15 cellular contexts compared by ENCODE assay signal in genomic region chr6:129248976-129249375, GRCh38.
"Had no signal": no experiment of that assay in that cellular context is flagged by ENCODE, and none has a peak within 500 bp of the region (broad histone marks: within the 10 kb centered on the region; RNA-seq: fewer than 3 reads in every experiment).

No MANE protein-coding gene starts in this region.

- ATAC-seq: activated CD4-positive, CD25-positive, alpha-beta regulatory T cell treated with anti-CD3 and anti-CD28 coated beads, Interleukin-2, amount 50 U/mL, for 24 hours; activated CD8-positive, alpha-beta T cell treated with anti-CD3 and anti-CD28 coated beads, Interleukin-2, amount 10 ng/mL, durations not matched to agents 7 days and 5 days; activated T-cell treated with anti-CD3 and anti-CD28 coated beads, Interleukin-2, amount 50 U/mL, for 4 hours; body of pancreas; esophagus mucosa; gastrocnemius medialis; left colon; psoas muscle; stimulated activated naive B cell treated with anti-CD40 and anti-IgM and Interleukin-4, amounts not matched to agents 10 μg/mL and 1 μg/mL and 100 μg/mL, for 72 hours; upper lobe of right lung had no signal

- DNase-seq: activated CD4-positive, alpha-beta T cell treated with anti-CD3 and anti-CD28 coated beads, Interleukin-2, amount 10 ng/mL, durations not matched to agents 7 days and 5 days; activated CD8-positive, alpha-beta T cell treated with anti-CD3 and anti-CD28 coated beads, Interleukin-2, amount 10 ng/mL, durations not matched to agents 7 days and 5 days; activated naive CD4-positive, alpha-beta T cell treated with anti-CD3 and anti-CD28 coated beads for 36 hours; activated T-cell treated with anti-CD3 and anti-CD28 coated beads, Interleukin-2, amount 50 U/mL, for 4 hours; body of pancreas; gastrocnemius medialis; immature natural killer cell; left colon; ovary; psoas muscle; stimulated activated naive B cell treated with anti-CD40 and anti-IgM and Interleukin-4, amounts not matched to agents 10 μg/mL and 1 μg/mL and 100 μg/mL, for 72 hours; upper lobe of right lung had no signal

- H3K4me3 ChIP-seq: body of pancreas, coronary artery, gastrocnemius medialis, ovary, psoas muscle, upper lobe of right lung had no signal
